Comparison of ENCODE assay signal across 34 cellular contexts in the genomic region with DNA sequence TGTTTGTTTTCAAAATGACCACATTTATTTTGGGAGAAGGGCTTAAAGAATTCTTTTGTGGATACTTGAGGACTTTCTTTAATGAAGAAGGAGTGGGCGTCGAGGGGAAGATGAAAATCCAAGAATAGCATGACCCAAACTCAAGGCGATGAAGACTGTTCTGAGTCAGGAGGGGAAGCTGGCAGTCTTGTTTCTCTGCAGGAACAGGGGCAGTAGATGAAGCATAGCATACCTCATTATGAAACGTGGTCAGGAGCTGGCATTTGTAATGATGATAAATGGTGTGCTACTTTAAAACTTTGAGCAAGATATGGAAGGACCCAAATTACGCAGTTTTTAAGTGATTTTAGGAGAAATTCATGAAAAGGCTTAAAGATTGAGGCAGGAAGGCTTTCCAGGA.
"Had no signal": no experiment of that assay in that cellular context is flagged by ENCODE, and none has a peak within 500 bp of the region (broad histone marks: within the 10 kb centered on the region; RNA-seq: fewer than 3 reads in every experiment).

No MANE protein-coding gene starts in this region.

- H3K4me1 ChIP-seq: adrenal gland, body of pancreas, breast epithelium, Peyer's patch had no signal

- ATAC-seq: activated naive CD4-positive, alpha-beta T cell treated with anti-CD3 and anti-CD28 coated beads, Interleukin-2, amount 50 U/mL, for 72 hours; activated T-cell treated with anti-CD3 and anti-CD28 coated beads, Interleukin-2, amount 50 U/mL, for 4 hours; body of pancreas; Right ventricle myocardium inferior; SK-N-SH treated with all-trans-retinoic acid at 6 μM for 48 hours; T-cell had no signal

- H3K9me3 ChIP-seq: adrenal gland, body of pancreas, breast epithelium, Peyer's patch had no signal

- DNase-seq: activated B cell treated with CpG ODN at 0.5 μM for 24 hours; activated CD4-positive, alpha-beta memory T cell treated with anti-CD3 and anti-CD28 coated beads for 36 hours; activated CD4-positive, alpha-beta T cell treated with anti-CD3 and anti-CD28 coated beads for 4 hours; activated CD4-positive, alpha-beta T cell treated with anti-CD3 and anti-CD28 coated beads, Interleukin-2, amount 50 U/mL, for 1 hour; activated CD4-positive, CD25-positive, alpha-beta regulatory T cell treated with anti-CD3 and anti-CD28 coated beads, Interleukin-2, amount 50 U/mL, for 72 hours; activated CD8-positive, alpha-beta memory T cell treated with anti-CD3 and anti-CD28 coated beads, Interleukin-2, amount 50 U/mL, for 4 hours; activated gamma-delta T cell treated with Interleukin-2 at 50 U/mL for 16 hours; activated naive CD4-positive, alpha-beta T cell treated with anti-CD3 and anti-CD28 coated beads for 36 hours; activated T-cell treated with anti-CD3 and anti-CD28 coated beads for 4 hours; activated T-cell treated with anti-CD3 and anti-CD28 coated beads, Interleukin-2, amount 50 U/mL, for 4 hours; adrenal gland; body of pancreas; MM.1S; MV-4-11; NCI-H1092; NCI-H1436 treated with DMSO at 0.1 percent for 48 hours; NCI-H187 treated with DMSO at 0.1 percent for 48 hours; NCI-H2081 treated with DMSO at 0.1 percent for 48 hours; NCI-H226; NCI-H446 treated with DMSO at 0.1 percent for 48 hours; NCI-H524; Peyer's patch; SIG-M5; T-cell; T-helper 2 cell; T-helper 9 cell had no signal

- H3K36me3 ChIP-seq: adrenal gland, Peyer's patch had no signal

- H3K27ac ChIP-seq: adrenal gland, body of pancreas, breast epithelium, coronary artery, Peyer's patch, RWPE1, VCaP had no signal

- H3K4me3 ChIP-seq: adrenal gland, body of pancreas, breast epithelium, coronary artery, Peyer's patch had no signal

- FAIRE-seq: astrocyte had no signal

- H3K27me3 ChIP-seq: adrenal gland, body of pancreas, breast epithelium, Peyer's patch had no signal
